1 cellular context compared by ENCODE assay signal in genomic region chr12:62783881-62784280, GRCh38.
TF ChIP-seq lines count a peak whose summit lies in the region.

No MANE protein-coding gene starts in this region.

TF ChIP-seq in SK-N-SH, 30 proteins besides CTCF, POLR2A, EP300 and RAD21 (continued from another document):
- TF ChIP-seq USF1 (IDR thresholded peaks at IDR 0.05; ENCODE audit: borderline replicate concordance, low read depth) (no peak), FOXM1 (IDR thresholded peaks at IDR 0.05; ENCODE audit: low read depth) (no peak), FOSL2 (IDR thresholded peaks at IDR 0.05; ENCODE audit: borderline replicate concordance, low read depth) (no peak), ZBTB33 (IDR thresholded peaks at IDR 0.05; ENCODE audit: borderline replicate concordance, low read depth) (no peak), REST (IDR thresholded peaks at IDR 0.05; ENCODE audit: low read depth, low read length) (no peak), CHD2 (IDR thresholded peaks at IDR 0.05; ENCODE audit: low read length, partially characterized antibody) (no peak), EZH2phosphoT487 (IDR thresholded peaks at IDR 0.05; ENCODE audit: borderline replicate concordance, low read depth) (no peak), YY1 (IDR thresholded peaks at IDR 0.05; ENCODE audit: low read depth) (no peak), TEAD4 (IDR thresholded peaks at IDR 0.05; ENCODE audit: borderline replicate concordance, insufficient read depth) (no peak), SIN3A (IDR thresholded peaks at IDR 0.05; ENCODE audit: borderline replicate concordance, low read depth, low read length) (no peak), NFIC (IDR thresholded peaks at IDR 0.05; ENCODE audit: borderline replicate concordance) (no peak)
TF ChIP-seq in SK-N-SH: peak in this region for 0.
